Comparison of ENCODE assay signal across 9 cellular contexts in the genomic region with DNA sequence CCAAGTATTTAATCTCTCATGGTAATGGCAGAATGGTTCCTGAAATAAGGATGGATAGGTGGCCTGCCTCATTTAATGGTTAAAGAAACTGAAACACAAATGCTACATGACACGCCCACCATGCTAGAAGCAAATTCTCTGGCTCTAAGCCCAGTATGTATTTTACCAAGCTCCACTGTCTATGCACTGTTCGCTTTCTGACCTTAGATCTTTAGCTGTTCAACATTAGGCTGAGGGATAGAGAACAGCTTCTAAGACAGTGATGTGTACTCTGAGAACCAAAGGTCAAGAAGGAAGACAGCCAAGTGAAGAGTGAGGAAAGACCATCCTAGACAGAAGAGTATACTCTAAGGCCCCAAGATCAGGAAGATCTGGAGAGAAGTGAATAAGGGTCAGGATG. TPM values are rescaled to one million over a fixed set of nuclear protein-coding genes. Genes with fewer than 3 reads are reported as not detected.
DNase-seq lines count a peak whose midpoint lies in the region; ATAC-seq and TF ChIP-seq lines count a peak whose summit lies in the region.
"Had no signal": no experiment of that assay in that cellular context is flagged by ENCODE, and none has a peak within 500 bp of the region (broad histone marks: within the 10 kb centered on the region; RNA-seq: fewer than 3 reads in every experiment).

No MANE protein-coding gene starts in this region.

- TF ChIP-seq CTCF in AG09319 (IDR thresholded peaks at IDR 0.05; ENCODE audit: low read depth, low read length) = no peak

- ATAC-seq in GM19372 (IDR thresholded peaks at IDR 0.05; ENCODE audit: low read depth, unreplicated experiment) = peak; percentile 56
- ATAC-seq in HG03469 (IDR thresholded peaks at IDR 0.05; ENCODE audit: unreplicated experiment) = peak; percentile 53

- DNase-seq in AG09319 (ENCODE audit: extremely low read depth, low read depth) (peak; percentile 10), dermis blood vessel endothelial cell (peak; percentile 46), germinal center (ENCODE audit: low spot score) (no peak), cerebellar cortex (ENCODE audit: low spot score) (no peak), NCI-H748 (lab: John Stamatoyannopoulos, UW; ENCODE audit: unreplicated experiment) (no peak)
- DNase-seq in activated CD8-positive, alpha-beta memory T cell treated with anti-CD3 and anti-CD28 coated beads for 24 hours = no peak

RNA-seq across cellular contexts. Expression of a gene that starts 26.6 kb away (rescaled TPM):
- total RNA-seq in dermis blood vessel endothelial cell = 39.8 and 64.1 TPM in 2 replicates

RNA-seq across cellular contexts. Expression of a gene that starts 40.7 kb away (rescaled TPM):
- not detected in 2 replicates for total RNA-seq in dermis blood vessel endothelial cell
- total RNA-seq: cardiac muscle cell had no signal

Comparison
In these comparisons a context has a peak if more than half of its experiments do, and no peak if none do; other contexts are left out.
1. DNase-seq: peak in AG09319 (single experiment) and dermis blood vessel endothelial cell (single experiment); none in activated CD8-positive, alpha-beta memory T cell treated with anti-CD3 and anti-CD28 coated beads for 24 hours (single experiment), germinal center (single experiment), cerebellar cortex (single experiment) and NCI-H748 (single experiment).